ENCODE assay signal across 29 cellular contexts in genomic region chr10:10989669-10990068, GRCh38.
"Had no signal": no experiment of that assay in that cellular context is flagged by ENCODE, and none has a peak within 500 bp of the region (broad histone marks: within the 10 kb centered on the region; RNA-seq: fewer than 3 reads in every experiment).

No MANE protein-coding gene starts in this region.

- H3K27ac ChIP-seq: neutrophil, parathyroid adenoma, psoas muscle, right lobe of liver, sigmoid colon, spleen, suprapubic skin, testis, tibial artery, transverse colon, upper lobe of right lung, uterus had no signal

- H3K4me3 ChIP-seq: psoas muscle, right lobe of liver, sigmoid colon, smooth muscle cell, spleen, suprapubic skin, testis, tibial artery, transverse colon, upper lobe of right lung, uterus had no signal

- ATAC-seq: naive thymus-derived CD8-positive, alpha-beta T cell; natural killer cell treated with Interleukin-12 subunit alpha and Interleukin-12 subunit beta and Interleukin-15 and Interleukin-18, amount 100 ng/mL, for 72 hours; psoas muscle; right cardiac atrium; right lobe of liver; stimulated activated memory B cell treated with anti-CD40 and anti-IgM and Interleukin-4, amounts not matched to agents 10 μg/mL and 1 μg/mL and 100 μg/mL, for 72 hours; stimulated activated naive CD8-positive, alpha-beta T cell treated with anti-CD3 and anti-CD28 coated beads, Interleukin-15, amount 100 ng/mL, for 72 hours; stimulated activated naive CD8-positive, alpha-beta T cell treated with anti-CD3 and anti-CD28 coated beads, Interleukin-15, Interleukin-2, amounts not matched to agents 100 U/mL and 50 U/mL, for 24 hours; upper lobe of right lung had no signal

- H3K9ac ChIP-seq: parathyroid adenoma had no signal

- H3K27me3 ChIP-seq: neutrophil, right lobe of liver, sigmoid colon, spleen, suprapubic skin, testis, tibial artery, transverse colon, upper lobe of right lung, uterus had no signal

- H3K4me1 ChIP-seq: parathyroid adenoma, psoas muscle, right lobe of liver, spleen, testis, tibial artery, upper lobe of right lung, uterus had no signal

- H3K36me3 ChIP-seq: neutrophil, right lobe of liver, sigmoid colon, spleen, suprapubic skin, tibial artery, transverse colon, upper lobe of right lung, uterus had no signal

- H3K9me3 ChIP-seq: neutrophil, psoas muscle, right lobe of liver, sigmoid colon, suprapubic skin, testis, tibial artery, transverse colon, upper lobe of right lung, uterus had no signal

- DNase-seq: naive thymus-derived CD8-positive, alpha-beta T cell; nephron progenitor cell; nucleus accumbens; posterior cingulate gyrus; psoas muscle; right cardiac atrium; right lobe of liver; sigmoid colon; spleen; stimulated activated CD4-positive, alpha-beta T cell treated with anti-CD3 and anti-CD28 coated beads, Interleukin-12 subunit alpha, Interleukin-12 subunit beta, amount 100 ng/mL, for 4 hours; stimulated activated CD4-positive, alpha-beta T cell treated with anti-CD3 and anti-CD28 coated beads, Interleukin-1b, Interleukin-23, amount 100 ng/mL, for 48 hours; stimulated activated CD4-positive, alpha-beta T cell treated with anti-CD3 and anti-CD28 coated beads, Interleukin-4, amount 100 ng/mL, for 1 hour; stimulated activated CD4-positive, alpha-beta T cell treated with anti-CD3 and anti-CD28 coated beads, Interleukin-4, amount 100 ng/mL, for 4 hours; stimulated activated CD8-positive, alpha-beta memory T cell treated with anti-CD3 and anti-CD28 coated beads, Interleukin-4, amount 100 ng/mL, for 48 hours; stimulated activated naive CD4-positive, alpha-beta T cell; stimulated activated naive CD8-positive, alpha-beta T cell treated with anti-CD3 and anti-CD28 coated beads, Interleukin-15, amount 100 ng/mL, for 72 hours; stimulated activated naive CD8-positive, alpha-beta T cell treated with anti-CD3 and anti-CD28 coated beads, Interleukin-15, Interleukin-2, amounts not matched to agents 100 U/mL and 50 U/mL, for 24 hours; substantia nigra; testis; tibial artery; transverse colon; upper lobe of right lung; uterus had no signal
